Comparison of ENCODE assay signal across 32 cellular contexts in the genomic region with DNA sequence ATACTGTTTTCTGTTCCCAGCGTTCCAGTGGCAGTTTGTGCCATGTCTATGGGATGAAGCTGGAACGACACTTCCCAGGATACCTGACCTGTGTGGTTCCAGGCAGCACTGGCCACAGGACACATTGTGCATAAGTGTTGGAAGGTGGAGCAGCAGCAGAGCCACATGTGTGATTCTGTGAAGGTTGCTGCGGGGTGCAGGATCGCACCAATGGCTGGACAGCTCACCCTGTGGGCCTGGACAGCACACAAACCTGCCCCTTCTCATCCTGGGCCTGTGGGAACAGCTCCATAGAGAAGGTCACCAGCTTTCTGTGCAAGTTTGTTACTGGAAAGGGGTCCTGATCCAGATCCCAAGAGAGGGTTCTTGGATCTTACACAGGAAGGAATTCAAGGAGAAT.
"Had no signal": no experiment of that assay in that cellular context is flagged by ENCODE, and none has a peak within 500 bp of the region (broad histone marks: within the 10 kb centered on the region; RNA-seq: fewer than 3 reads in every experiment).

No MANE protein-coding gene starts in this region.

- H3K4me3 ChIP-seq: heart left ventricle, left lung, lower lobe of right lung, mucosa of descending colon, skin epidermis, suprapubic skin, thoracic aorta, tibial artery, upper lobe of right lung, vagina had no signal

- H3K9ac ChIP-seq: parathyroid adenoma had no signal

- H3K4me1 Mint-ChIP-seq: immature natural killer cell; naive thymus-derived CD4-positive, alpha-beta T cell had no signal

- H3K27me3 ChIP-seq: tibial artery, upper lobe of right lung, vagina had no signal

- H3K9me3 Mint-ChIP-seq: mesothelial cell of epicardium; naive thymus-derived CD4-positive, alpha-beta T cell; natural killer cell treated with Interleukin-12 subunit alpha and Interleukin-12 subunit beta and Interleukin-15 and Interleukin-18, amount 100 ng/mL, for 72 hours; stimulated activated naive CD8-positive, alpha-beta T cell treated with anti-CD3 and anti-CD28 coated beads, Interleukin-15, Interleukin-2, amounts not matched to agents 100 ng/mL and 50 ng/mL, for 24 hours had no signal

- H3K27ac Mint-ChIP-seq: immature natural killer cell; mesothelial cell of epicardium; naive thymus-derived CD4-positive, alpha-beta T cell; natural killer cell treated with Interleukin-12 subunit alpha and Interleukin-12 subunit beta and Interleukin-15 and Interleukin-18, amount 100 ng/mL, for 72 hours; progenitor cell of endocrine pancreas; stimulated activated naive CD8-positive, alpha-beta T cell treated with anti-CD3 and anti-CD28 coated beads, Interleukin-15, Interleukin-2, amounts not matched to agents 100 ng/mL and 50 ng/mL, for 24 hours had no signal

- H3K4me1 ChIP-seq: heart left ventricle, left lung, lower lobe of right lung, parathyroid adenoma, suprapubic skin, tibial artery, upper lobe of right lung, vagina had no signal

- FAIRE-seq: islet of Langerhans, kidney had no signal

- H3K4me3 Mint-ChIP-seq: immature natural killer cell; mesothelial cell of epicardium; naive thymus-derived CD4-positive, alpha-beta T cell; natural killer cell treated with Interleukin-12 subunit alpha and Interleukin-12 subunit beta and Interleukin-15 and Interleukin-18, amount 100 ng/mL, for 72 hours; stimulated activated naive CD8-positive, alpha-beta T cell treated with anti-CD3 and anti-CD28 coated beads, Interleukin-15, Interleukin-2, amounts not matched to agents 100 ng/mL and 50 ng/mL, for 24 hours had no signal

- H2AFZ ChIP-seq: parathyroid adenoma had no signal

- H3K9me3 ChIP-seq: heart left ventricle, left lung, lower lobe of right lung, mucosa of descending colon, suprapubic skin, thoracic aorta, tibial artery, upper lobe of right lung, vagina had no signal

- DNase-seq: heart left ventricle; hypothalamus; immature natural killer cell; kidney; left colon; left lung; lower lobe of right lung; mesendoderm; mucosa of descending colon; naive thymus-derived CD4-positive, alpha-beta T cell; nucleus accumbens; retina; right cardiac atrium; stimulated activated CD4-positive, alpha-beta T cell treated with anti-CD3 and anti-CD28 coated beads, Interleukin-12 subunit alpha, Interleukin-12 subunit beta, amount 100 ng/mL, for 4 hours; stimulated activated CD4-positive, alpha-beta T cell treated with anti-CD3 and anti-CD28 coated beads, Interleukin-15, amount 100 ng/mL, for 24 hours; stimulated activated CD4-positive, alpha-beta T cell treated with anti-CD3 and anti-CD28 coated beads, Interleukin-2, amount 100 ng/mL, for 24 hours; stimulated activated CD4-positive, alpha-beta T cell treated with anti-CD3 and anti-CD28 coated beads, Interleukin-4, amount 100 ng/mL, for 1 hour; stimulated activated naive CD4-positive, alpha-beta T cell; tibial artery; trophoblast cell; upper lobe of right lung had no signal

- ATAC-seq: heart left ventricle; left colon; left lung; lower lobe of right lung; mucosa of descending colon; naive thymus-derived CD4-positive, alpha-beta T cell; natural killer cell treated with Interleukin-12 subunit alpha and Interleukin-12 subunit beta and Interleukin-15 and Interleukin-18, amount 100 ng/mL, for 72 hours; right cardiac atrium; sciatic nerve; upper lobe of right lung had no signal

- H3K79me2 ChIP-seq: parathyroid adenoma had no signal

- H3K36me3 Mint-ChIP-seq: immature natural killer cell; mesothelial cell of epicardium; naive thymus-derived CD4-positive, alpha-beta T cell; natural killer cell treated with Interleukin-12 subunit alpha and Interleukin-12 subunit beta and Interleukin-15 and Interleukin-18, amount 100 ng/mL, for 72 hours had no signal

- H3K27ac ChIP-seq: heart left ventricle, left lung, lower lobe of right lung, parathyroid adenoma, skin epidermis, suprapubic skin, thoracic aorta, tibial artery, upper lobe of right lung, vagina had no signal

- H3K36me3 ChIP-seq: heart left ventricle, left lung, lower lobe of right lung, suprapubic skin, thoracic aorta, tibial artery, upper lobe of right lung, vagina had no signal
